In the genomic region with DNA sequence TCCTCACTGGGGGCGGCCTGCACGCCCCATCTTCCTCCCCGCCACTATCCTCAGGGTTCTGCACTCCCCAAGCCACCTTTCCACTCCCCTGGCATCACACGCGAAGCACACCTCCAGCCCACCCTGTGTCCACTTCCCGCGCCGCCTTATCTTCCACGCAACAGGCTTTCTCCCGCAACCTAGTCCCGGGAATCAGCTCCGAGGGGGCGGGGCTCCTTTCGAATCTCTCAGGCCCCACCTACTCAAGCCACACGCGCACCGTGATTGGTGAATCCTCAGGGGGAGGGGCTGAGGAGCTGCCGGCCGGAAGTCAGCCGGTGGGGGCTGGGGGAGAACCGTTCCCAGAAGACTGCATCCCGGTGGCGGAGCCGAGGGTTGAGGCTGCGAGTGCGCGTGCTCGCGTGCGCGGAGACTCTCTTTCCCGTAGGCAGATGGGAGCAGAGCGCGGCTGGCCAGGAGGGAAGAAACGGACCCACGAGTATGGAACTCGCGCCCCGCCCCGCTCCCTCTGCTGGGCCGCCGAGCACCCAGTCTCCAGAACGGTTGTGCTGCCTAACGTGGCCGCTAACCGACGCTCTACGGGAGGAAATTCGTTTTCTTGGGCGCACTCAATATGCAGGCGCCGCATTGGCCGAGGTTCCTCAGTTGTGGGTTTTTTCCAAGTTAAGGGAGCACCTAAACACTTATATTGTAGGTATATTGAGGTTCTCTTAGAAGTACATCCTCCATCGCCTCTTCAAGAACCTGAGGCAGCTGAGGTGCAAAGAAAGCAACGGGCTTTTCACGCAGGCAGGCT, we compare ENCODE assay signal across 8 cellular contexts. TPM values are rescaled to one million over a fixed set of nuclear protein-coding genes. Genes with fewer than 3 reads are reported as not detected.
DNase-seq lines count a peak whose midpoint lies in the region; ATAC-seq and TF ChIP-seq lines count a peak whose summit lies in the region.

A gene (minus strand): TSS at position 194 of the 796 bp plus-strand sequence.

- H3K4me3 ChIP-seq in WI38 (ENCODE audit: low read depth, low read length), result peak within 1 kb of the TSS; percentile 87
- peak within 1 kb of the TSS; percentile 59 to 91 (median 69) for H3K4me3 ChIP-seq in spleen

- no peak for TF ChIP-seq POLR2A in spleen (IDR thresholded peaks at IDR 0.05)

- H3K9me3 ChIP-seq in spleen, result no peaks in the 10 kb centered on the region

- H3K36me3 ChIP-seq in spleen, result peaks cover 0 to 10% (median 0%) of the 10 kb centered on the region in 6 donors

- peak within 1 kb of the TSS; percentile 90 for H3K27ac ChIP-seq in caudate nucleus (ENCODE audit: low read depth, low read length)
- peak within 1 kb of the TSS; percentile 72 to 95 (median 89) for H3K27ac ChIP-seq in spleen

- peak within 1 kb of the TSS; percentile 71 to 96 (median 89) for H3K27ac Mint-ChIP-seq in immature natural killer cell

- peaks cover 0 to 9% (median 0%) of the 10 kb centered on the region in 3 donors for H3K27me3 Mint-ChIP-seq in immature natural killer cell (ENCODE audit: low read depth in 3 of 3)

- peaks cover 0 to 39% (median 26%) of the 10 kb centered on the region in 6 donors for H3K4me1 ChIP-seq in spleen

- 0 to 2% (median 1%) methylated on average over 30 to 56 of the region's 56 CpGs for WGBS in spleen, 5 donors

- ATAC-seq in GM18907 (IDR thresholded peaks at IDR 0.05; ENCODE audit: unreplicated experiment) (peak; percentile 95), HG03159 (IDR thresholded peaks at IDR 0.05; ENCODE audit: unreplicated experiment) (peak; percentile 96)

- H3K27me3 ChIP-seq in spleen (replicated peaks in 1 of 7), result no peaks in the 10 kb centered on the region

- peaks cover 16 to 26% of the 10 kb centered on the region in 2 donors for H3K4me1 Mint-ChIP-seq in immature natural killer cell

- intact Hi-C loops in spleen (cut with DNase I; ENCODE audit: low total_unique reads), result no loop called here

- peaks cover 0 to 4% (median 0%) of the 10 kb centered on the region in 3 donors for H3K36me3 Mint-ChIP-seq in immature natural killer cell

- TF ChIP-seq CTCF in WI38 (IDR thresholded peaks at IDR 0.05; ENCODE audit: low read depth, low read length) (peak; percentile 42), spleen (IDR thresholded peaks at IDR 0.05 in 8 of 11, conservative IDR thresholded peaks at IDR 0.05 in 3 of 11) (peak in 10 of 11 experiments; percentile 42 to 76 (median 67))

- H3K9me3 Mint-ChIP-seq in immature natural killer cell, result no peaks in the 10 kb centered on the region

- DNase-seq in AG08396 (ENCODE audit: low spot score), result peak; percentile 97
- peak; percentile 97 for DNase-seq in NCI-H2227 treated with DMSO at 0.1 percent for 48 hours (lab: John Stamatoyannopoulos, UW)
- DNase-seq in caudate nucleus (lab: John Stamatoyannopoulos, UW), result peak; percentile 70 to 99 (median 97)
- DNase-seq in immature natural killer cell, result peak; percentile 88 to 89 (median 89)
- peak; percentile 97 for DNase-seq in spleen

- H3K4me3 Mint-ChIP-seq in immature natural killer cell, result peak within 1 kb of the TSS; percentile 89 to 99 (median 95)

RNA-seq across cellular contexts. Expression of the gene that starts here (rescaled TPM):
- polyA plus RNA-seq in immature natural killer cell (under 1 TPM in 2 of 3 donors, not detected in 1; 0.69 to 0.87 TPM), spleen (1 to 10 TPM; 3.5 to 3.9 (median 3.5) TPM)
- 1 to 10 TPM; 2.0 to 9.3 (median 3.1) TPM for total RNA-seq in spleen

Comparison
In these comparisons a context has a peak if more than half of its experiments do, and no peak if none do; other contexts are left out.
1. Peak in every context shown above with its lines: DNase-seq, ATAC-seq, H3K4me3 ChIP-seq and H3K27ac ChIP-seq.
2. Peak in DNase-seq in immature natural killer cell; RNA of the gene not detected or under 1 TPM.